ENCODE assay signal across 11 cellular contexts in genomic region chr12:47302111-47302597, GRCh38.
A peak's percentile ranks its signal among the peaks of the same experiment; 100 is the strongest.
DNase-seq lines count a peak whose midpoint lies in the region; ATAC-seq and TF ChIP-seq lines count a peak whose summit lies in the region.
"Had no signal": no experiment of that assay in that cellular context is flagged by ENCODE, and none has a peak within 500 bp of the region (broad histone marks: within the 10 kb centered on the region; RNA-seq: fewer than 3 reads in every experiment).

No MANE protein-coding gene starts in this region.

- H3K4me2 ChIP-seq in OCI-LY3 (ENCODE audit: low read length) (peak overlapping the region; percentile 55), smooth muscle cell (no peak overlapping the region)

- H3K36me3 Mint-ChIP-seq in activated CD8-positive, alpha-beta memory T cell treated with anti-CD3 and anti-CD28 coated beads, Interleukin-2, amount 10 ng/mL, durations not matched to agents 7 days and 5 days, result peaks cover 16% of the 10 kb centered on the region

- H2AFZ ChIP-seq in OCI-LY3 (ENCODE audit: low read depth, low read length) (peak overlapping the region; percentile 27), smooth muscle cell (ENCODE audit: low read depth) (peak overlapping the region; percentile 29)

- CTCF ChIA-PET in activated CD8-positive, alpha-beta memory T cell treated with anti-CD3 and anti-CD28 coated beads, Interleukin-2, amount 10 ng/mL, durations not matched to agents 7 days and 5 days (lab: Charles Lee), result interaction anchor here (0.7 to 1.7 kb wide), 8 partner anchors 16 to 270 kb away, joined by 3 to 6 read pairs (median 4); partner anchors contain the start of genes AMIGO2 and PCED1B

- 27% methylated on average over 6 of the region's 6 CpGs for WGBS in smooth muscle cell (ENCODE audit: low lambda C conversion rate)

- H3K4me1 Mint-ChIP-seq in activated CD8-positive, alpha-beta memory T cell treated with anti-CD3 and anti-CD28 coated beads, Interleukin-2, amount 10 ng/mL, durations not matched to agents 7 days and 5 days, result peaks cover 48% of the 10 kb centered on the region

- H3K4me1 ChIP-seq in OCI-LY3 (ENCODE audit: low read length), result peaks cover 29% of the 10 kb centered on the region
- no peaks in the 10 kb centered on the region for H3K4me1 ChIP-seq in smooth muscle cell (ENCODE audit: low read depth)
- H3K4me1 ChIP-seq: ascending aorta had no signal

- H3K27ac ChIP-seq in OCI-LY3 (ENCODE audit: low read length), result peak overlapping the region; percentile 16
- H3K27ac ChIP-seq in smooth muscle cell (ENCODE audit: low read depth), result peak overlapping the region; percentile 56
- H3K27ac ChIP-seq: ascending aorta, vagina had no signal

- H3F3A ChIP-seq in smooth muscle cell (ENCODE audit: low read depth), result no peaks in the 10 kb centered on the region

- peak overlapping the region; percentile 8; the same call in 1 of the 2 replicates for H3K9ac ChIP-seq in OCI-LY3 (ENCODE audit: low read length)
- H3K9ac ChIP-seq in smooth muscle cell (ENCODE audit: low read depth), result no peak overlapping the region

- H3K9me3 ChIP-seq in OCI-LY3 (ENCODE audit: insufficient read depth, low read length) (peaks cover 3% of the 10 kb centered on the region; the same call in 1 of the 2 replicates), smooth muscle cell (replicated peaks; ENCODE audit: low read depth) (no peaks in the 10 kb centered on the region)
- H3K9me3 ChIP-seq: ascending aorta, vagina had no signal

- H3K79me2 ChIP-seq in OCI-LY3 (ENCODE audit: low read length) (no peaks in the 10 kb centered on the region; the same call in 1 of the 2 replicates), smooth muscle cell (ENCODE audit: low read depth) (no peaks in the 10 kb centered on the region)

- H3K4me3 ChIP-seq in OCI-LY3 (ENCODE audit: low read length) (0 out of 2 replicates have a peak overlapping the region, but pooled peaks have one; percentile 1), smooth muscle cell (no peak overlapping the region)
- H3K4me3 ChIP-seq: ascending aorta, vagina had no signal

- H3K9me3 Mint-ChIP-seq in activated CD8-positive, alpha-beta memory T cell treated with anti-CD3 and anti-CD28 coated beads, Interleukin-2, amount 10 ng/mL, durations not matched to agents 7 days and 5 days (ENCODE audit: low read depth), result peaks cover 7% of the 10 kb centered on the region

- DNase-seq in activated CD8-positive, alpha-beta memory T cell treated with anti-CD3 and anti-CD28 coated beads, Interleukin-2, amount 10 ng/mL, durations not matched to agents 7 days and 5 days, result no peak
- DNase-seq in activated CD8-positive, alpha-beta memory T cell treated with anti-CD3 and anti-CD28 coated beads, Interleukin-2, amount 50 U/mL, for 48 hours, result no peak
- no peak for DNase-seq in smooth muscle cell (lab: John Stamatoyannopoulos, UW; ENCODE audit: unreplicated experiment)
- DNase-seq in COLO668 (lab: John Stamatoyannopoulos, UW; ENCODE audit: unreplicated experiment), result no peak
- no peak for DNase-seq in NCI-H345 treated with DMSO at 0.1 percent for 48 hours (lab: John Stamatoyannopoulos, UW; ENCODE audit: unreplicated experiment)
- no peak for DNase-seq in NCI-H1436 treated with DMSO at 0.1 percent for 48 hours (lab: John Stamatoyannopoulos, UW)
- DNase-seq: retina had no signal

- H3K36me3 ChIP-seq in OCI-LY3 (replicated peaks; ENCODE audit: low read depth, low read length) (no peaks in the 10 kb centered on the region), smooth muscle cell (ENCODE audit: low read depth) (no peaks in the 10 kb centered on the region)
- H3K36me3 ChIP-seq: ascending aorta, vagina had no signal

- H3K27me3 Mint-ChIP-seq in activated CD8-positive, alpha-beta memory T cell treated with anti-CD3 and anti-CD28 coated beads, Interleukin-2, amount 10 ng/mL, durations not matched to agents 7 days and 5 days, result no peaks in the 10 kb centered on the region

- H3K27me3 ChIP-seq in OCI-LY3 (ENCODE audit: low read depth, low read length) (no peaks in the 10 kb centered on the region), smooth muscle cell (ENCODE audit: low read depth) (no peaks in the 10 kb centered on the region)
- H3K27me3 ChIP-seq: ascending aorta, vagina had no signal

- no peaks in the 10 kb centered on the region for H4K20me1 ChIP-seq in OCI-LY3 (ENCODE audit: insufficient read depth, low read length)
- H4K20me1 ChIP-seq in smooth muscle cell (ENCODE audit: low read depth), result no peaks in the 10 kb centered on the region

- peak overlapping the region; percentile 22 for H3K4me3 Mint-ChIP-seq in activated CD8-positive, alpha-beta memory T cell treated with anti-CD3 and anti-CD28 coated beads, Interleukin-2, amount 10 ng/mL, durations not matched to agents 7 days and 5 days

- TF ChIP-seq CTCF in OCI-LY3 (IDR thresholded peaks at IDR 0.05; ENCODE audit: low read depth, low read length) (no peak), smooth muscle cell (IDR thresholded peaks at IDR 0.05; ENCODE audit: borderline replicate concordance, insufficient read depth, poor library complexity, severe bottlenecking) (no peak)

- H3K27ac Mint-ChIP-seq in activated CD8-positive, alpha-beta memory T cell treated with anti-CD3 and anti-CD28 coated beads, Interleukin-2, amount 10 ng/mL, durations not matched to agents 7 days and 5 days, result peak overlapping the region; percentile 44

- no peak for ATAC-seq in activated CD8-positive, alpha-beta memory T cell treated with anti-CD3 and anti-CD28 coated beads, Interleukin-2, amount 10 ng/mL, durations not matched to agents 7 days and 5 days
- ATAC-seq in HG02642 (IDR thresholded peaks at IDR 0.05; ENCODE audit: poor library complexity, unreplicated experiment), result peak; percentile 87
